In the genomic region with DNA sequence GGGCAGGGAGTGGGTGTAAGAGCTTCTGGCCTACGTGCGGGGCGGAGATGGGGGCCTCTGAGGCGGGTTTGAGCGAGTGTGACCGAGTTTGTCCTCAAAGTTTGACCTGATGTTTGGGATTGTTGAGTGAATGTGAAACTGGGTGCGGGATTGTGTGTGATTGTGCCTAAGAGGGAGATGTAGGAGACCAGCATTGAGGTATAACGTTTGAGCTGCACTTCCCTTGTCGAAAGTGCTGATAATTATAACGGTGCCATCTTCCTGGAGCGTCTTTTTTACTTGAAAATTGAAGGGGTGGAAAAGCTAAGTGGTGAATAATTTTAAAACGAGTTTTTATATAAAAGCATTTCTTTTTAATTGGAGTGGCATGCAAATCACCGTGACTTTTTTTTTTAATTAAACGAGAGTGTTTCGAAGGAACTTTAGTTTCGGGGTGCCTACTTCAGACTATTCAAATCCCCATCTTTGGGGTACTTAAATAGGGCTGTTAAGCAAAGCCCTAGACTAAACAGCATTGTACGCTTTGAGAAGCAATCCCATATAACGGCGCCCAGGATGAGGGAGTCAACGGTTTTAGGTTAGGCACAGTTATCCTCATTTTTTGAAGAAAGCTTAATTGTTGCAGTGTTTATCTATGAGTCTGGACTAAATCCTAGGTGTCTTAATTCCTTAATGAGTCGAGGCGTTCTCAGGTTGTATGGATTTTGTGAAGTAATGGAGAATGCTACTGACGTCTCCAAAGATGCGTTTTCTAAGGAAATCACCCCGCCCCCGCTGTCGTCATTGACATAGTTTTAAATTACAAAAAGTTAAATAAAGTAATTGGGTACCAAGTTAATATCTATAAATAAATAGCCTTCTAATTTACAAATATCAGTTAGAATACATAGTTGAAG, we compare ENCODE assay signal across 8 cellular contexts. TPM values are rescaled to one million over a fixed set of nuclear protein-coding genes. Genes with fewer than 3 reads are reported as not detected.
DNase-seq lines count a peak whose midpoint lies in the region; ATAC-seq lines count a peak whose summit lies in the region.
"Had no signal": no experiment of that assay in that cellular context is flagged by ENCODE, and none has a peak within 500 bp of the region (broad histone marks: within the 10 kb centered on the region; RNA-seq: fewer than 3 reads in every experiment).

No MANE protein-coding gene starts in this region.

- CTCF ChIA-PET in T-cell (lab: Charles Lee): interaction anchor here in 1 of 2 donors (0.5 to 1.3 kb wide), 2 partner anchors 88 to 1839 kb away, joined by 3 to 7 read pairs; no protein-coding TSS in a partner anchor

- peaks cover 15% of the 10 kb centered on the region for H3K36me3 Mint-ChIP-seq in T-cell

- POLR2A ChIA-PET in T-cell (lab: Charles Lee): interaction anchor here (0.5 to 1.2 kb wide), 3 partner anchors 204 to 472 kb away, joined by 3 to 5 read pairs (median 3); partner anchors contain the start of gene ZNF567 (in 1 of the 2)

- H3K27ac ChIP-seq in rectal smooth muscle tissue (ENCODE audit: low read depth, low read length): peak overlapping the region; percentile 98

- H3K4me3 ChIP-seq in rectal smooth muscle tissue (ENCODE audit: low read length): peak overlapping the region; percentile 91

- no peaks in the 10 kb centered on the region for H3K27me3 Mint-ChIP-seq in T-cell

- H3K27ac Mint-ChIP-seq in T-cell: no peak overlapping the region

- no peaks in the 10 kb centered on the region for H3K36me3 ChIP-seq in rectal smooth muscle tissue (ENCODE audit: control insufficient read depth, insufficient read depth, low read length)

- peak; percentile 28 for DNase-seq in ELF-1 (ENCODE audit: low read depth, low spot score)
- no peak for DNase-seq in T-cell
- peak; percentile 73 for DNase-seq in fibroblast of peridontal ligament (ENCODE audit: extremely low read depth)
- no peak for DNase-seq in occipital lobe (lab: John Stamatoyannopoulos, UW)

- H3K4me3 Mint-ChIP-seq in T-cell: no peak overlapping the region
- H3K4me3 Mint-ChIP-seq: activated T-cell treated with anti-CD3 and anti-CD28 coated beads, Interleukin-2, amount 50 U/mL, for 4 hours had no signal

- ATAC-seq in HG03108 (IDR thresholded peaks at IDR 0.05; ENCODE audit: unreplicated experiment) (peak; percentile 4), T-cell (replicated peaks in 1 of 4) (peak; percentile 1 to 18 (median 10)), GM19324 (IDR thresholded peaks at IDR 0.05; ENCODE audit: low FRiP score, unreplicated experiment) (no peak)

- H3K9ac ChIP-seq in rectal smooth muscle tissue (ENCODE audit: low read length): peak overlapping the region; percentile 56

- peaks cover 18 to 34% (median 34%) of the 10 kb centered on the region in 3 donors for H3K4me1 Mint-ChIP-seq in T-cell

- H3K9me3 Mint-ChIP-seq in T-cell: no peaks in the 10 kb centered on the region
- H3K9me3 Mint-ChIP-seq: activated T-cell treated with anti-CD3 and anti-CD28 coated beads, Interleukin-2, amount 50 U/mL, for 4 hours had no signal

- no peaks in the 10 kb centered on the region for H3K27me3 ChIP-seq in rectal smooth muscle tissue (ENCODE audit: control insufficient read depth, insufficient read depth, low read length)

- H3K4me1 ChIP-seq in rectal smooth muscle tissue (ENCODE audit: control insufficient read depth, insufficient read depth, low read length): peaks cover 4% of the 10 kb centered on the region

RNA-seq across cellular contexts. Expression of gene ZNF146, which starts 0.6 kb away (rescaled TPM):
- total RNA-seq in T-cell: 10 to 100 TPM; 24.4 to 63.2 (median 61.1) TPM
- 86.9 TPM for total RNA-seq in occipital lobe

RNA-seq across cellular contexts. Expression of gene ZNF565, which starts 1.1 kb away (rescaled TPM):
- total RNA-seq in T-cell: 1 to 10 TPM; 7.5 to 9.1 (median 8.0) TPM
- 21.7 TPM for total RNA-seq in occipital lobe

Comparison
In these comparisons a context has a peak if more than half of its experiments do, and no peak if none do; other contexts are left out.
1. DNase-seq: peak in ELF-1 (single experiment) and fibroblast of peridontal ligament (single experiment); none in T-cell (0 of 34) and occipital lobe (single experiment).